1 cellular context compared by ENCODE assay signal in the genomic region with DNA sequence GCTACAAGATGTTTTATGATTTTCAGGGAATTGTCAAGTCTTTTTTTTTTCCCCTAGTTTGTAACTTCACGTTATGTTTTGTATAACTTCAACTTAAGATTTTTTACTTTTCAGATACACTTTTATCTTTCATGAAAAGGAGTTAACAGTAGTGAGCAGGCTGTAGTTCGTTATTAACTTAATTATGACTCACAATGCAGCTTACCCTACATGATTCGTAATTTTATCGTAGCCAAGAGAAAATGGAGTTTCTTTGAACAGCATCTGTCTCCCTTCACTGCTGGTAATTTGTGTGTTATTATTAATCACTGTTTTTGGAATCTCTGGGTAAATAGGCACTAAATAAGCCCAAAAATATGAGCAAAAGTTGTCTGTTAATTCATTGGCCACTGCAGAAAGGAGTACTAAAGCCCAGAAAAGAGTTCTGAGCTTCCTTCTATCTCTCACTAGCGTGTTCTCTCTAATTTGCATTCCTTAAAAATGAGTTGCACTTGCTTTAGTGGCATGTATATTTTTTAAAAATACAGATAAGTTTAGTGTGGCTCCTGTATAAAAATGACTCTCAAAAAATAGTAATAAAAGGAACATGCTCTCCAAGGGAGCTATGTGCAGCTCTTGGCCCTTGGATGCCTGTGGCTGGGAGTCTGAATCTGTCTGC.
TF ChIP-seq lines count a peak whose summit lies in the region.

No MANE protein-coding gene starts in this region.

TF ChIP-seq in IMR-90, 13 proteins besides CTCF, POLR2A, EP300 and RAD21 (continued from another document):
- TF ChIP-seq, protein P1, sequence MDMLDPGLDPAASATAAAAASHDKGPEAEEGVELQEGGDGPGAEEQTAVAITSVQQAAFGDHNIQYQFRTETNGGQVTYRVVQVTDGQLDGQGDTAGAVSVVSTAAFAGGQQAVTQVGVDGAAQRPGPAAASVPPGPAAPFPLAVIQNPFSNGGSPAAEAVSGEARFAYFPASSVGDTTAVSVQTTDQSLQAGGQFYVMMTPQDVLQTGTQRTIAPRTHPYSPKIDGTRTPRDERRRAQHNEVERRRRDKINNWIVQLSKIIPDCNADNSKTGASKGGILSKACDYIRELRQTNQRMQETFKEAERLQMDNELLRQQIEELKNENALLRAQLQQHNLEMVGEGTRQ (IDR thresholded peaks at IDR 0.05; ENCODE audit: low read depth, low read length) = no peak
- TF ChIP-seq MAZ (IDR thresholded peaks at IDR 0.05; ENCODE audit: borderline replicate concordance, low read depth, low read length) (no peak), CHD1 (IDR thresholded peaks at IDR 0.05; ENCODE audit: low read depth, low read length) (no peak), RFX5 (IDR thresholded peaks at IDR 0.05; ENCODE audit: low read depth, low read length) (no peak), CEBPB (IDR thresholded peaks at IDR 0.05; ENCODE audit: low read depth, low read length) (no peak), RCOR1 (IDR thresholded peaks at IDR 0.05; ENCODE audit: insufficient replicate concordance, low read length) (no peak), MAFK (IDR thresholded peaks at IDR 0.05; ENCODE audit: low read depth, low read length) (no peak), ELK1 (IDR thresholded peaks at IDR 0.05; ENCODE audit: borderline replicate concordance, low read depth, low read length) (no peak), MXI1 (IDR thresholded peaks at IDR 0.05; ENCODE audit: borderline replicate concordance, low read depth, low read length) (no peak), FOS (IDR thresholded peaks at IDR 0.05; ENCODE audit: low read depth, low read length) (no peak)
TF ChIP-seq in IMR-90: peak in this region for 0.
